In the genomic region with DNA sequence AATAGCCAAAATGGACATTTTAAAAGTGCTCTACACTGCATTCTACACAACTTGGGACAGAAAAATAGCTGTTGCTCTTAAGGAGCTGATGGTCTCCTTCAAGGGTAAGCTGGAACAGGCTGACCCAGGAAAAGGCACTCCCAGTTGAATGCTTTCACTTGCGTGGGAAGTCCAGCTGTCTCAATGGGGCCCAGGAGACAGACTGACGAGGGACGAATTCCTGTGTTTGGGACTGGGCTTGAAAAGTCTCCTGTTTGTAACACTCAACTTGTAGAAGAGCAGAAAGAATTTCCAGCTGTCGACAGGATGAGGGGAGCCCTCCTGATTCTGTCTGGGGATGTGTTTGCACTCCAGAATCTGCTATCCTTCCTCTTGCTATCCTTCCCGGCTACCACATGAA, we compare ENCODE assay signal across 15 cellular contexts.
DNase-seq lines count a peak whose midpoint lies in the region; ATAC-seq and TF ChIP-seq lines count a peak whose summit lies in the region.
"Had no signal": no experiment of that assay in that cellular context is flagged by ENCODE, and none has a peak within 500 bp of the region (broad histone marks: within the 10 kb centered on the region; RNA-seq: fewer than 3 reads in every experiment).

No MANE protein-coding gene starts in this region.

- H3K4me3 ChIP-seq in mammary epithelial cell (replicated peaks in 1 of 3; ENCODE audit: insufficient read depth in 1 of 3, low read depth in 2 of 3, low read length in 3 of 3) (no peak overlapping the region), ovary (no peak overlapping the region), tibial nerve (no peak overlapping the region)

- H3K79me2 ChIP-seq in mammary epithelial cell (ENCODE audit: insufficient read depth, low read length), result no peaks in the 10 kb centered on the region

- no peak overlapping the region for H3K9ac ChIP-seq in mammary epithelial cell (ENCODE audit: insufficient read depth, low read length)

- no peaks in the 10 kb centered on the region for H4K20me1 ChIP-seq in mammary epithelial cell (ENCODE audit: insufficient read depth, low read length)

- peaks cover 6% of the 10 kb centered on the region for H3K4me1 ChIP-seq in mammary epithelial cell (ENCODE audit: insufficient read depth, low read length)
- H3K4me1 ChIP-seq in ovary (ENCODE audit: insufficient read depth), result peaks cover 23% of the 10 kb centered on the region
- peaks cover 0 to 37% (median 12%) of the 10 kb centered on the region in 4 donors for H3K4me1 ChIP-seq in tibial nerve
- H3K4me1 ChIP-seq in foreskin keratinocyte, result no peaks in the 10 kb centered on the region

- DNase-seq in mammary epithelial cell (no peak), left ventricle myocardium superior (peak; percentile 46), ovary (peak in 1 of 5 donors; percentile 14), tibial nerve (ENCODE audit: low spot score in 2 of 2) (no peak), foreskin keratinocyte (no peak), GM19240 (ENCODE audit: insufficient read length, low spot score) (no peak), GM10248 (ENCODE audit: extremely low spot score) (no peak)
- DNase-seq: activated CD4-positive, alpha-beta T cell treated with anti-CD3 and anti-CD28 coated beads, Interleukin-2, amount 50 U/mL, for 1 hour; activated T-cell treated with anti-CD3 and anti-CD28 coated beads, Interleukin-2, amount 50 U/mL, for 72 hours; Karpas-422; NCI-H2029 treated with DMSO at 0.1 percent for 48 hours; NCI-H69; RPMI8226; stimulated activated CD4-positive, alpha-beta T cell treated with anti-CD3 and anti-CD28 coated beads, Interleukin-1b, Interleukin-23, amount 100 ng/mL, for 48 hours had no signal

- dilution Hi-C loops in mammary epithelial cell (cut with HindIII; ENCODE audit: low sequenced_read_pairs), result no loop called here

- H2AFZ ChIP-seq in mammary epithelial cell (ENCODE audit: low read depth, low read length), result peak overlapping the region; percentile 66

- TF ChIP-seq EP300 in ovary (IDR thresholded peaks at IDR 0.05) (no peak), tibial nerve (IDR thresholded peaks at IDR 0.05) (peak in 1 of 2 donors; percentile 17)

- POLR2A ChIA-PET in GM10248 (lab: Yijun Ruan, JAX), result no interaction called here

- ATAC-seq in left ventricle myocardium superior (peak; percentile 85), foreskin keratinocyte (no peak), GM21360 (IDR thresholded peaks at IDR 0.05; ENCODE audit: unreplicated experiment) (no peak)
- ATAC-seq: activated T-cell treated with anti-CD3 and anti-CD28 coated beads, Interleukin-2, amount 50 U/mL, for 72 hours had no signal

- in situ Hi-C loops in mammary epithelial cell (cut with MboI; ENCODE audit: low sequenced_read_pairs in 2 of 2), result no loop called here

- H3K4me2 ChIP-seq in mammary epithelial cell (ENCODE audit: insufficient read depth, low read depth, low read length), result no peak overlapping the region

- H3K9me3 ChIP-seq in mammary epithelial cell (replicated peaks; ENCODE audit: insufficient read depth, low read length) (peaks cover 22% of the 10 kb centered on the region), ovary (no peaks in the 10 kb centered on the region), tibial nerve (peaks cover 0 to 33% (median 18%) of the 10 kb centered on the region in 4 donors)

- CTCF ChIA-PET in mammary epithelial cell (lab: Charles Lee; ENCODE audit: low non-redundant PET), result no interaction called here
- CTCF ChIA-PET in GM10248 (lab: Yijun Ruan, JAX), result interaction anchor here (1.5 to 1.7 kb wide), 2 partner anchors 24 to 26 kb away, joined by 3 to 4 read pairs; no protein-coding TSS in a partner anchor

- H3K36me3 ChIP-seq in mammary epithelial cell (ENCODE audit: insufficient read depth, low read length), result no peaks in the 10 kb centered on the region
- no peaks in the 10 kb centered on the region for H3K36me3 ChIP-seq in ovary
- H3K36me3 ChIP-seq in tibial nerve, result no peaks in the 10 kb centered on the region

- no peak for TF ChIP-seq POLR2A in ovary (IDR thresholded peaks at IDR 0.05)
- TF ChIP-seq POLR2A in tibial nerve (IDR thresholded peaks at IDR 0.05), result no peak

- H3K27me3 ChIP-seq in mammary epithelial cell (ENCODE audit: insufficient read depth, low read length) (no peaks in the 10 kb centered on the region), ovary (no peaks in the 10 kb centered on the region), tibial nerve (no peaks in the 10 kb centered on the region), foreskin keratinocyte (no peaks in the 10 kb centered on the region)

- BruUV-seq in mammary epithelial cell (replicated peaks; lab: Mats Ljungman, UMichigan), result no TSS peak

- WGBS in mammary epithelial cell (ENCODE audit: low coverage, missing lambda C conversion rate), result 72% methylated on average over 5 of the region's 5 CpGs
- WGBS in ovary, 3 donors, result 8 to 21% (median 14%) methylated on average over 5 of the region's 5 CpGs
- WGBS in tibial nerve, 2 donors, result 39% methylated on average over 5 of the region's 5 CpGs

- TF ChIP-seq CTCF in mammary epithelial cell (conservative IDR thresholded peaks at IDR 0.05 in 1 of 2, IDR thresholded peaks at IDR 0.05 in 1 of 2; ENCODE audit: extremely low read depth in 1 of 2, insufficient read depth in 1 of 2, low read depth in 1 of 2, low read length in 2 of 2) (no peak), ovary (IDR thresholded peaks at IDR 0.05) (no peak), tibial nerve (IDR thresholded peaks at IDR 0.05) (no peak), foreskin keratinocyte (conservative IDR thresholded peaks at IDR 0.05) (no peak), GM10248 (IDR thresholded peaks at IDR 0.05; ENCODE audit: control extremely low read depth, extremely low read depth, low read depth, missing control alignments) (no peak)

- intact Hi-C loops in mammary epithelial cell (cut with micrococcal nuclease) (no loop called here), left ventricle myocardium superior (cut with micrococcal nuclease) (no loop called here), ovary (cut with DNase I) (no loop called here)

- H3K27ac ChIP-seq in mammary epithelial cell (ENCODE audit: insufficient read depth, low read depth, low read length) (no peak overlapping the region), ovary (peak overlapping the region; percentile 16 to 62), tibial nerve (peak overlapping the region in 3 of 4 donors; percentile 10 to 61 (median 21)), foreskin keratinocyte (no peak overlapping the region)

Comparison
In these comparisons a context has a peak if more than half of its experiments do, and no peak if none do; other contexts are left out.
1. H3K27ac ChIP-seq: peak in ovary (2 of 2) and tibial nerve (3 of 4); none in mammary epithelial cell (single experiment) and foreskin keratinocyte (single experiment).